18 cellular contexts compared by ENCODE assay signal in genomic region chr14:41235466-41235865, GRCh38.
A peak's percentile ranks its signal among the peaks of the same experiment; 100 is the strongest.
DNase-seq lines count a peak whose midpoint lies in the region; ATAC-seq and TF ChIP-seq lines count a peak whose summit lies in the region.
"Had no signal": no experiment of that assay in that cellular context is flagged by ENCODE, and none has a peak within 500 bp of the region (broad histone marks: within the 10 kb centered on the region; RNA-seq: fewer than 3 reads in every experiment).

No MANE protein-coding gene starts in this region.

- peaks cover 0 to 7% of the 10 kb centered on the region in 2 donors for H3K9me3 ChIP-seq in breast epithelium
- H3K9me3 ChIP-seq in right lobe of liver: no peaks in the 10 kb centered on the region
- H3K9me3 ChIP-seq: HAP-1 had no signal

- no peaks in the 10 kb centered on the region for H3K4me1 Mint-ChIP-seq in MCF 10A (ENCODE audit: insufficient read depth, unreplicated experiment)

- H3K4me3 Mint-ChIP-seq in MCF 10A (ENCODE audit: unreplicated experiment): no peak overlapping the region
- H3K4me3 Mint-ChIP-seq: HFFc6 had no signal

- DNase-seq in MCF 10A (ENCODE audit: unreplicated experiment) (peak; percentile 12), breast epithelium (ENCODE audit: low spot score in 2 of 2) (no peak), NCI-H1694 (lab: John Stamatoyannopoulos, UW) (peak; percentile 83), NCI-H446 treated with DMSO at 0.1 percent for 48 hours (lab: John Stamatoyannopoulos, UW) (peak; percentile 94), right lobe of liver (peak; percentile 78 to 95 (median 89)), amygdala (lab: John Stamatoyannopoulos, UW) (no peak), SK-N-DZ (ENCODE audit: low spot score) (no peak)
- DNase-seq: Calu3, DMS53, GOT3, HFFc6, Kasumi-1, NCI-H2081, NCI-H69, SHP77 had no signal

- H3K4me3 ChIP-seq in breast epithelium: no peak overlapping the region
- no peak overlapping the region for H3K4me3 ChIP-seq in right lobe of liver
- H3K4me3 ChIP-seq: HAP-1, K562 had no signal

- H3K27ac Mint-ChIP-seq in MCF 10A (ENCODE audit: low read depth, unreplicated experiment): no peak overlapping the region
- H3K27ac Mint-ChIP-seq: HFFc6 had no signal

- intact Hi-C loops in MCF 10A (cut with micrococcal nuclease) (no loop called here), breast epithelium (cut with DNase I; ENCODE audit: low total_unique reads) (no loop called here), right lobe of liver (cut with DNase I) (no loop called here)

- H3K4me1 ChIP-seq in breast epithelium (no peaks in the 10 kb centered on the region), right lobe of liver (peaks cover 0 to 21% (median 10%) of the 10 kb centered on the region in 4 donors)
- H3K4me1 ChIP-seq: HAP-1 had no signal

- H3K9me3 Mint-ChIP-seq in MCF 10A (ENCODE audit: unreplicated experiment): no peaks in the 10 kb centered on the region

- TF ChIP-seq POLR2A in breast epithelium (IDR thresholded peaks at IDR 0.05) (no peak), right lobe of liver (IDR thresholded peaks at IDR 0.05) (no peak)

- POLR2A ChIA-PET in MCF 10A (lab: Yijun Ruan, JAX): no interaction called here

- no peaks in the 10 kb centered on the region for H3K36me3 Mint-ChIP-seq in MCF 10A (ENCODE audit: insufficient read depth, unreplicated experiment)

- H3K36me3 ChIP-seq in breast epithelium: no peaks in the 10 kb centered on the region
- no peaks in the 10 kb centered on the region for H3K36me3 ChIP-seq in right lobe of liver
- H3K36me3 ChIP-seq: HAP-1 had no signal

- WGBS in right lobe of liver (ENCODE audit: insufficient coverage, low coverage, low lambda C conversion rate, missing lambda C conversion rate): 38% methylated on average over 5 of the region's 5 CpGs

- TF ChIP-seq CTCF in MCF 10A (IDR thresholded peaks at IDR 0.05; ENCODE audit: unreplicated experiment): no peak
- TF ChIP-seq CTCF in breast epithelium (IDR thresholded peaks at IDR 0.05): no peak
- no peak for TF ChIP-seq CTCF in right lobe of liver (IDR thresholded peaks at IDR 0.05)

- CTCF ChIA-PET in MCF 10A (lab: Yijun Ruan, JAX): no interaction called here

- peaks cover 10% of the 10 kb centered on the region for H3K27me3 Mint-ChIP-seq in MCF 10A (ENCODE audit: insufficient read depth, unreplicated experiment)

- no TSS peak for BruUV-seq in MCF 10A (replicated peaks; lab: Mats Ljungman, UMichigan)

- no peak overlapping the region for H3K27ac ChIP-seq in breast epithelium
- H3K27ac ChIP-seq in right lobe of liver: peak overlapping the region in 1 of 3 donors; percentile 64
- H3K27ac ChIP-seq: RWPE1 had no signal

- ATAC-seq in right lobe of liver: peak; percentile 95 to 97 (median 96)
- ATAC-seq: K562 had no signal

- H3K27me3 ChIP-seq in breast epithelium (no peaks in the 10 kb centered on the region), right lobe of liver (no peaks in the 10 kb centered on the region)

Comparison
In these comparisons a context has a peak if more than half of its experiments do, and no peak if none do; other contexts are left out.
1. DNase-seq: peak in MCF 10A (single experiment), NCI-H1694 (single experiment), NCI-H446 treated with DMSO at 0.1 percent for 48 hours (single experiment) and right lobe of liver (3 of 3); none in breast epithelium (0 of 2), amygdala (0 of 56) and SK-N-DZ (single experiment).